Comparison of ENCODE assay signal across 8 cellular contexts in the genomic region with DNA sequence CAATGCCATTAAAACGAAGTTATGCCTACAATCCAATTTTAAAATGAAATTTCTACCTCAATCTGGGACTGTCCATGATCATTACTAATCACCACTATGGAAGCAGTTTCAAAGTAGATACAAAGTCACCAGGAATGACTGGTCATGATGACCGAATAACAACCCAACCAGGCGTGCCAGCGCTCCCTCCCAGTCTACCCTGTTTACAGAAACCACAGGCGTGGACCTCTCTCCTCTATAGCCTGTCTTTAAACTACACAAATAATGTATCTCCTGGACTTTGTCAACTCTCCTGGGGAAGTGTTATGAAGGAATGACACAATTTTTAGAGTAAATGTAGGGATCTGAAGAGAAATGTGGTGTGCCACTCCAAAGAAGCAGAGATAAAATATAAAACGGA.
"Had no signal": no experiment of that assay in that cellular context is flagged by ENCODE, and none has a peak within 500 bp of the region (broad histone marks: within the 10 kb centered on the region; RNA-seq: fewer than 3 reads in every experiment).

No MANE protein-coding gene starts in this region.

- DNase-seq: GM23248, GOT3, H7, HFFc6, IMR-90 had no signal

- H3K4me3 Mint-ChIP-seq: HFFc6 had no signal

- ATAC-seq: HCT116, K562 had no signal

- H3K4me3 ChIP-seq: GM23248, HAP-1, K562 had no signal

- H3K36me3 ChIP-seq: HAP-1 had no signal

- H3K9me3 ChIP-seq: HAP-1 had no signal

- H2AFZ ChIP-seq: GM23248 had no signal

- H3K9me3 Mint-ChIP-seq: HFFc6 had no signal

- H3K27ac Mint-ChIP-seq: HFFc6 had no signal

- H3K27ac ChIP-seq: GM23248 had no signal
